In genomic region chr4:101262683-101263082, GRCh38 we compare ENCODE assay signal across 19 cellular contexts.
DNase-seq lines count a peak whose midpoint lies in the region; ATAC-seq and TF ChIP-seq lines count a peak whose summit lies in the region.
"Had no signal": no experiment of that assay in that cellular context is flagged by ENCODE, and none has a peak within 500 bp of the region (broad histone marks: within the 10 kb centered on the region; RNA-seq: fewer than 3 reads in every experiment).

No MANE protein-coding gene starts in this region.

- H3K4me2 ChIP-seq in smooth muscle cell (no peak overlapping the region), mammary epithelial cell (ENCODE audit: insufficient read depth, low read depth, low read length) (no peak overlapping the region)

- no peak overlapping the region for H2AFZ ChIP-seq in smooth muscle cell (ENCODE audit: low read depth)
- H2AFZ ChIP-seq in mammary epithelial cell (ENCODE audit: low read depth, low read length): no peak overlapping the region

- DNase-seq in naive B cell (no peak), smooth muscle cell (lab: John Stamatoyannopoulos, UW; ENCODE audit: unreplicated experiment) (no peak), NCI-H748 treated with DMSO at 0.1 percent for 48 hours (lab: John Stamatoyannopoulos, UW) (no peak), mammary epithelial cell (no peak)
- no peak for DNase-seq in activated effector memory CD4-positive, alpha-beta T cell treated with anti-CD3 and anti-CD28 coated beads, Interleukin-2, amount 50 U/mL, for 16 hours
- DNase-seq: activated CD4-positive, alpha-beta T cell treated with anti-CD3 and anti-CD28 coated beads for 36 hours; activated CD8-positive, alpha-beta memory T cell treated with anti-CD3 and anti-CD28 coated beads, Interleukin-2, amount 50 U/mL, for 4 hours; brain microvascular endothelial cell; DMS79; heart left ventricle; kidney glomerular epithelial cell; T-helper 9 cell had no signal

- no peak overlapping the region for H3K27ac ChIP-seq in smooth muscle cell (ENCODE audit: low read depth)
- no peak overlapping the region for H3K27ac ChIP-seq in mammary epithelial cell (ENCODE audit: insufficient read depth, low read depth, low read length)
- H3K27ac ChIP-seq: brain microvascular endothelial cell, esophagus muscularis mucosa, heart left ventricle, skin epidermis, tibial nerve had no signal

- no peaks in the 10 kb centered on the region for H3K9me3 Mint-ChIP-seq in naive B cell

- CTCF ChIA-PET in mammary epithelial cell (lab: Charles Lee; ENCODE audit: low non-redundant PET): no interaction called here

- H3K4me3 ChIP-seq in smooth muscle cell (no peak overlapping the region), mammary epithelial cell (replicated peaks in 1 of 3; ENCODE audit: insufficient read depth in 1 of 3, low read depth in 2 of 3, low read length in 3 of 3) (no peak overlapping the region)
- H3K4me3 ChIP-seq: esophagus muscularis mucosa, heart left ventricle, skin epidermis, tibial nerve had no signal

- peak overlapping the region in 3 of 6 donors; percentile 3 to 88 (median 67) for H3K27ac Mint-ChIP-seq in naive B cell
- H3K27ac Mint-ChIP-seq: activated CD4-positive, alpha-beta T cell treated with anti-CD3 and anti-CD28 coated beads for 36 hours; activated naive CD8-positive, alpha-beta T cell had no signal

- H3K9ac ChIP-seq in smooth muscle cell (ENCODE audit: low read depth): no peak overlapping the region
- no peak overlapping the region for H3K9ac ChIP-seq in mammary epithelial cell (ENCODE audit: insufficient read depth, low read length)

- BruUV-seq in mammary epithelial cell (replicated peaks; lab: Mats Ljungman, UMichigan): no TSS peak

- H3K9me3 ChIP-seq in smooth muscle cell (replicated peaks; ENCODE audit: low read depth) (no peaks in the 10 kb centered on the region), mammary epithelial cell (replicated peaks; ENCODE audit: insufficient read depth, low read length) (no peaks in the 10 kb centered on the region)
- H3K9me3 ChIP-seq: esophagus muscularis mucosa, heart left ventricle, tibial nerve had no signal

- no peaks in the 10 kb centered on the region for H3K36me3 Mint-ChIP-seq in naive B cell
- H3K36me3 Mint-ChIP-seq: activated naive CD8-positive, alpha-beta T cell had no signal

- no peak for TF ChIP-seq CTCF in smooth muscle cell (IDR thresholded peaks at IDR 0.05; ENCODE audit: borderline replicate concordance, insufficient read depth, poor library complexity, severe bottlenecking)
- TF ChIP-seq CTCF in mammary epithelial cell (conservative IDR thresholded peaks at IDR 0.05 in 1 of 2, IDR thresholded peaks at IDR 0.05 in 1 of 2; ENCODE audit: extremely low read depth in 1 of 2, insufficient read depth in 1 of 2, low read depth in 1 of 2, low read length in 2 of 2): no peak

- H3K4me1 Mint-ChIP-seq in naive B cell: peaks cover 78 to 95% (median 86%) of the 10 kb centered on the region in 3 donors

- H3K4me1 ChIP-seq in smooth muscle cell (ENCODE audit: low read depth) (peaks cover 12% of the 10 kb centered on the region), mammary epithelial cell (ENCODE audit: insufficient read depth, low read length) (peaks cover 8% of the 10 kb centered on the region)

- ATAC-seq in GM19372 (IDR thresholded peaks at IDR 0.05; ENCODE audit: low read depth, unreplicated experiment): peak; percentile 42
- peak; percentile 33 for ATAC-seq in HG02571 (IDR thresholded peaks at IDR 0.05; ENCODE audit: unreplicated experiment)
- ATAC-seq in HG03442 (IDR thresholded peaks at IDR 0.05; ENCODE audit: unreplicated experiment): peak; percentile 53
- peak in 1 of 2 donors; percentile 69 for ATAC-seq in naive B cell (ENCODE audit: low read depth in 2 of 2)
- ATAC-seq: activated CD4-positive, alpha-beta T cell treated with anti-CD3 and anti-CD28 coated beads for 36 hours; heart left ventricle had no signal

- H3K27me3 ChIP-seq in smooth muscle cell (ENCODE audit: low read depth) (no peaks in the 10 kb centered on the region), mammary epithelial cell (ENCODE audit: insufficient read depth, low read length) (no peaks in the 10 kb centered on the region)
- H3K27me3 ChIP-seq: brain microvascular endothelial cell, esophagus muscularis mucosa, heart left ventricle, tibial nerve had no signal

- H3F3A ChIP-seq in smooth muscle cell (ENCODE audit: low read depth): no peaks in the 10 kb centered on the region

- no peaks in the 10 kb centered on the region for H3K27me3 Mint-ChIP-seq in naive B cell
- H3K27me3 Mint-ChIP-seq: activated CD4-positive, alpha-beta T cell treated with anti-CD3 and anti-CD28 coated beads for 36 hours; activated naive CD8-positive, alpha-beta T cell had no signal

- in situ Hi-C loops in mammary epithelial cell (cut with MboI; ENCODE audit: low sequenced_read_pairs in 2 of 2): no loop called here

- H3K36me3 ChIP-seq in smooth muscle cell (ENCODE audit: low read depth) (no peaks in the 10 kb centered on the region), mammary epithelial cell (ENCODE audit: insufficient read depth, low read length) (no peaks in the 10 kb centered on the region)
- H3K36me3 ChIP-seq: brain microvascular endothelial cell, esophagus muscularis mucosa, heart left ventricle, tibial nerve had no signal

- intact Hi-C loops in mammary epithelial cell (cut with micrococcal nuclease): no loop called here

- dilution Hi-C loops in mammary epithelial cell (cut with HindIII; ENCODE audit: low sequenced_read_pairs): no loop called here

- peaks cover 100% of the 10 kb centered on the region for H3K79me2 ChIP-seq in smooth muscle cell (ENCODE audit: low read depth)
- peaks cover 96% of the 10 kb centered on the region for H3K79me2 ChIP-seq in mammary epithelial cell (ENCODE audit: insufficient read depth, low read length)

- peaks cover 100% of the 10 kb centered on the region for H4K20me1 ChIP-seq in smooth muscle cell (ENCODE audit: low read depth)
- peaks cover 2% of the 10 kb centered on the region for H4K20me1 ChIP-seq in mammary epithelial cell (ENCODE audit: insufficient read depth, low read length)

- H3K4me3 Mint-ChIP-seq in naive B cell: peak overlapping the region; percentile 3 to 76 (median 59)
- H3K4me3 Mint-ChIP-seq: activated CD4-positive, alpha-beta T cell treated with anti-CD3 and anti-CD28 coated beads for 36 hours; activated naive CD8-positive, alpha-beta T cell had no signal
